16 cellular contexts compared by ENCODE assay signal in the genomic region with DNA sequence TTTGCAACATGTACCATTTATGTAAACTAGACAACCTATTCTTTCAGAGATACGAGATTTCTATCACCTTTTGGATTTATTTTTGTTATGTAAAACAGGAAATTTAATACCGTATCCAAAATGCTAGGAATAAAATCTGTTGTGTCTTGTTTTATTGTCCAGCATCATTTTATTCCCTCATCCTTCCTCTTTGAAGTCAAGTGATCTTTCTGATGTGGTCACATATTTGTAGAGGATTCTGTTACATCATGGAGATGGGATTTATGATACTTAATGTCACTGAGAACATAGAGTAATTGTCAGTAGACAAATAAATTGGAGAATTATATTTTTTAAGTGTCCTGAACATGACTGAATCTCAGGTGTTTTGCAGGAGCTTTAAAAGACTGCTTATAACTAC.
"Had no signal": no experiment of that assay in that cellular context is flagged by ENCODE, and none has a peak within 500 bp of the region (broad histone marks: within the 10 kb centered on the region; RNA-seq: fewer than 3 reads in every experiment).

No MANE protein-coding gene starts in this region.

- H3K4me3 ChIP-seq: ascending aorta, dorsolateral prefrontal cortex, right atrium auricular region, stomach, thoracic aorta had no signal

- ATAC-seq: esophagus mucosa, left colon, natural killer cell had no signal

- H3K4me1 ChIP-seq: ascending aorta had no signal

- H3K36me3 ChIP-seq: ascending aorta, right atrium auricular region, stomach, thoracic aorta had no signal

- DNase-seq: activated CD4-positive, alpha-beta memory T cell treated with anti-CD3 and anti-CD28 coated beads for 36 hours; activated CD4-positive, alpha-beta T cell treated with anti-CD3 and anti-CD28 coated beads for 1 hour; activated CD8-positive, alpha-beta memory T cell treated with anti-CD3 and anti-CD28 coated beads, Interleukin-2, amount 50 U/mL, for 4 hours; activated naive CD8-positive, alpha-beta T cell treated with anti-CD3 and anti-CD28 coated beads, Interleukin-2, amount 10 ng/mL, durations not matched to agents 7 days and 5 days; dorsolateral prefrontal cortex; glutamatergic neuron; left colon; mammary epithelial cell; natural killer cell; posterior cingulate gyrus; small intestine; stomach had no signal

- H3K9me3 ChIP-seq: ascending aorta, right atrium auricular region, stomach, thoracic aorta had no signal

- H3K27ac ChIP-seq: ascending aorta, dorsolateral prefrontal cortex, right atrium auricular region, stomach, thoracic aorta had no signal

- H3K27me3 ChIP-seq: ascending aorta, dorsolateral prefrontal cortex, right atrium auricular region, stomach had no signal
